In genomic region chr1:148911303-148911934, GRCh38 we compare ENCODE assay signal across 8 cellular contexts.
DNase-seq lines count a peak whose midpoint lies in the region; ATAC-seq, FAIRE-seq and TF ChIP-seq lines count a peak whose summit lies in the region.
"Not testable (repeated sequence)": the region's sequence is repeated elsewhere in the genome, so short reads cannot be mapped to it uniquely, and the experiment has no call there.

No MANE protein-coding gene starts in this region.

- TF ChIP-seq EP300 in GM12878 (IDR thresholded peaks at IDR 0.05; ENCODE audit: borderline replicate concordance in 1 of 2, control insufficient read depth in 1 of 2, low read depth in 2 of 2, low read length in 2 of 2), result not testable (repeated sequence)

- H3K4me1 Mint-ChIP-seq in GM23338, result not testable (repeated sequence)

- not testable (repeated sequence) for H3K27me3 ChIP-seq in GM23338 (ENCODE audit: insufficient read depth); Panc1 (ENCODE audit: control insufficient read depth, insufficient read depth, low read length); GM12878 (replicated peaks in 1 of 2; ENCODE audit: control insufficient read depth in 2 of 2, insufficient read depth in 2 of 2, low read length in 1 of 2); right cardiac atrium (ENCODE audit: control insufficient read depth, insufficient read depth); lung (ENCODE audit: control insufficient read depth, insufficient read depth); pancreas; thoracic aorta (replicated peaks; ENCODE audit: insufficient read depth)

- RAD21 ChIA-PET in GM12878 (lab: Charles Lee; ENCODE audit: unreplicated experiment), result not testable (repeated sequence)

- not testable (repeated sequence) for H3K9me2 ChIP-seq in GM23338 (ENCODE audit: insufficient read depth)

- WGBS in GM12878 (ENCODE audit: insufficient coverage, insufficient replicate concordance, low lambda C conversion rate, missing lambda C conversion rate), result no CpG with 5 or more reads among the region's 5 CpGs
- WGBS in right cardiac atrium, result no CpG with 5 or more reads among the region's 5 CpGs
- no CpG with 5 or more reads among the region's 5 CpGs for WGBS in lung, 2 donors
- no CpG with 5 or more reads among the region's 5 CpGs for WGBS in pancreas, 2 donors

- not testable (repeated sequence) for H3K4me2 ChIP-seq in GM23338; GM12878 (ENCODE audit: control insufficient read depth, insufficient read depth)

- not testable (repeated sequence) for H3K4me1 ChIP-seq in GM23338 (ENCODE audit: insufficient read depth); Panc1 (ENCODE audit: control insufficient read depth, insufficient read depth, low read length); GM12878 (ENCODE audit: control insufficient read depth, insufficient read depth, low read length); right cardiac atrium (ENCODE audit: control insufficient read depth, insufficient read depth, low read length); lung (ENCODE audit: control insufficient read depth in 2 of 2, insufficient read depth in 2 of 2, low read length in 2 of 2); pancreas; thoracic aorta (ENCODE audit: control insufficient read depth in 1 of 2, low read depth in 2 of 2)

- H2AFZ ChIP-seq in GM23338; GM12878 (ENCODE audit: control insufficient read depth, low read depth, low read length): not testable (repeated sequence)

- H3K27me3 Mint-ChIP-seq in GM23338 (ENCODE audit: insufficient read depth, low read depth, poor library complexity), result not testable (repeated sequence)

- not testable (repeated sequence) for H3K4me3 Mint-ChIP-seq in GM23338

- SMC1A ChIA-PET in GM12878 (lab: Charles Lee; ENCODE audit: uncharacterized antibody, unreplicated experiment), result not testable (repeated sequence)

- H3K9me3 ChIP-seq in Panc1 (ENCODE audit: control insufficient read depth, insufficient read depth, low read depth, low read length); GM12878 (replicated peaks; ENCODE audit: control insufficient read depth, insufficient read depth, low read length); right cardiac atrium (ENCODE audit: control insufficient read depth, low read length); lung (ENCODE audit: control insufficient read depth in 2 of 2, insufficient read depth in 1 of 2, low read length in 1 of 2); pancreas; thoracic aorta: not testable (repeated sequence)

- H3K36me3 ChIP-seq in GM23338 (ENCODE audit: insufficient read depth); Panc1 (ENCODE audit: control insufficient read depth, insufficient read depth, low read length); GM12878 (ENCODE audit: control insufficient read depth in 2 of 2, insufficient read depth in 2 of 2, low read length in 1 of 2); lung (ENCODE audit: control insufficient read depth in 2 of 2, insufficient read depth in 2 of 2, low read length in 2 of 2); pancreas; thoracic aorta: not testable (repeated sequence)

- not testable (repeated sequence) for TF ChIP-seq RAD21 in GM12878 (IDR thresholded peaks at IDR 0.05; ENCODE audit: insufficient read depth, low read depth, low read length)

- TF ChIP-seq POLR2A in GM12878 (IDR thresholded peaks at IDR 0.05; ENCODE audit: low read depth, low read length), result not testable (repeated sequence)

- not testable (repeated sequence) for H3K9me3 Mint-ChIP-seq in GM23338

- intact Hi-C loops in Panc1 (cut with micrococcal nuclease; ENCODE audit: unreplicated experiment); GM12878 (cut with micrococcal nuclease; ENCODE audit: unreplicated experiment); Right ventricle myocardium inferior (cut with DNase I); right cardiac atrium (cut with DNase I); pancreas (cut with DNase I): not testable (repeated sequence)

- ATAC-seq in GM23338, result peak; percentile 82
- ATAC-seq in Panc1, result peak; percentile 86
- peak; percentile 79 for ATAC-seq in GM12878
- ATAC-seq in Right ventricle myocardium inferior, result peak; percentile 28
- ATAC-seq in right cardiac atrium, result peak; percentile 53 to 69
- peak; percentile 64 for ATAC-seq in lung (ENCODE audit: insufficient read depth, low FRiP score)
- ATAC-seq in pancreas, result peak in 3 of 4 donors; percentile 26 to 56 (median 33)
- peak; percentile 69 for ATAC-seq in thoracic aorta (ENCODE audit: insufficient number of reproducible peaks, low FRiP score, low read depth)

- not testable (repeated sequence) for H3K4me3 ChIP-seq in GM23338; Panc1 (ENCODE audit: low read depth in 2 of 2, low read length in 2 of 2); GM12878; right cardiac atrium (ENCODE audit: low read length); lung; pancreas; thoracic aorta

- in situ Hi-C loops in Panc1 (cut with HindIII; ENCODE audit: low pct_unique_long_range_greater_than_20kb, low sequenced_read_pairs); GM12878 (cut with MboI): not testable (repeated sequence)

- not testable (repeated sequence) for H3K79me2 ChIP-seq in GM23338 (replicated peaks; ENCODE audit: insufficient read depth); GM12878 (ENCODE audit: control insufficient read depth, insufficient read depth, low read length)

- POLR2A ChIA-PET in Panc1 (lab: Charles Lee); GM12878 (lab: Charles Lee): not testable (repeated sequence)

- CTCF ChIA-PET in Panc1 (lab: Charles Lee); GM12878 (lab: Yijun Ruan, JAX): not testable (repeated sequence)

- not testable (repeated sequence) for TF ChIP-seq CTCF in GM23338 (conservative IDR thresholded peaks at IDR 0.05; ENCODE audit: low read depth in 2 of 2); Panc1 (IDR thresholded peaks at IDR 0.05); GM12878 (IDR thresholded peaks at IDR 0.05 in 2 of 3, conservative IDR thresholded peaks at IDR 0.05 in 1 of 3; ENCODE audit: control insufficient read depth in 2 of 3, extremely low read depth in 1 of 3, insufficient read depth in 1 of 3, low read depth in 3 of 3, low read length in 3 of 3); lung (IDR thresholded peaks at IDR 0.05; ENCODE audit: control extremely low read depth, extremely low read depth); pancreas (IDR thresholded peaks at IDR 0.05); thoracic aorta (IDR thresholded peaks at IDR 0.05)

- H3K27ac ChIP-seq in GM23338 (ENCODE audit: low read depth); Panc1 (ENCODE audit: low read length); GM12878 (ENCODE audit: control insufficient read depth, insufficient read depth); right cardiac atrium (ENCODE audit: low read length); lung (ENCODE audit: low read depth in 1 of 2, low read length in 1 of 2); pancreas; thoracic aorta: not testable (repeated sequence)

- BruUV-seq in Panc1 (replicated peaks; lab: Mats Ljungman, UMichigan); GM12878 (replicated peaks; lab: Mats Ljungman, UMichigan): not testable (repeated sequence)

- not testable (repeated sequence) for FAIRE-seq in GM12878 (lab: Jason Lieb, UNC); pancreas (lab: Jason Lieb, UNC)

- not testable (repeated sequence) for DNase-seq in GM23338 (ENCODE audit: low spot score); Panc1 (ENCODE audit: low read depth, low spot score); GM12878 (ENCODE audit: low read depth, low spot score); Right ventricle myocardium inferior (ENCODE audit: missing footprints); right cardiac atrium; lung (ENCODE audit: low spot score); pancreas; thoracic aorta (ENCODE audit: low spot score)

- H4K20me1 ChIP-seq in GM23338 (replicated peaks; ENCODE audit: insufficient read depth); GM12878 (ENCODE audit: control insufficient read depth, insufficient read depth): not testable (repeated sequence)

- not testable (repeated sequence) for H3K9ac ChIP-seq in GM12878 (ENCODE audit: control insufficient read depth, insufficient read depth, low read length)

- H3F3A ChIP-seq in GM23338 (replicated peaks; ENCODE audit: low read depth), result not testable (repeated sequence)

- H3K36me3 Mint-ChIP-seq in GM23338 (ENCODE audit: low read depth), result not testable (repeated sequence)

- H3K27ac Mint-ChIP-seq in GM23338, result not testable (repeated sequence)

Comparison
In these comparisons a context has a peak if more than half of its experiments do, and no peak if none do; other contexts are left out.
1. ATAC-seq: peak in every context shown above with its lines; median percentile 86 in Panc1; 82 in GM23338; 79 in GM12878; 69 in thoracic aorta; 64 in lung; 61 in right cardiac atrium; 33 in pancreas; 28 in Right ventricle myocardium inferior.